25 cellular contexts compared by ENCODE assay signal in the genomic region with DNA sequence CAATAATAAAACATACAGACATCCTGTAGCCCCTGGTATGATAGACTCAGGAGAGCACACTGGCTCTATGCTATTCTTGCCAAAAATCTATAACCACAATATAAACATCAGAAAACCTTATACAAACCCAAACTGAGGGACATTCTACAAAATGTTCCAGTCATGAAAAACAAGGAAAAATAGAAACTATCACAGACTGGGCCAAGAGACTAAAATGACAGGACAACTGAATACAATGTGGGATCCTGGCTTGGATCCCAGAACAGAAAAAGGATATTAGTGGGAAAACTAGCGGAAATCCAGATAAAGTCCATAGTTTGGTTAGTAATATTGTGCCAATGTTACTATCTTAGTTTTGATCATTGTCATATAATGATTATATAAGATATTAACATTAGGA. TPM values are rescaled to one million over a fixed set of nuclear protein-coding genes. Genes with fewer than 3 reads are reported as not detected.
DNase-seq lines count a peak whose midpoint lies in the region; ATAC-seq, FAIRE-seq and TF ChIP-seq lines count a peak whose summit lies in the region.
"Had no signal": no experiment of that assay in that cellular context is flagged by ENCODE, and none has a peak within 500 bp of the region (broad histone marks: within the 10 kb centered on the region; RNA-seq: fewer than 3 reads in every experiment).

No MANE protein-coding gene starts in this region.

- H3K9ac ChIP-seq in HepG2 (ENCODE audit: insufficient read depth, low read depth, low read length) = no peak overlapping the region
- H3K9ac ChIP-seq: BLaER1 had no signal

- no peak overlapping the region for H3K27ac Mint-ChIP-seq in activated naive CD8-positive, alpha-beta T cell treated with anti-CD3 and anti-CD28 coated beads, Interleukin-2, amount 50 U/mL, for 24 hours
- H3K27ac Mint-ChIP-seq in MCF 10A (ENCODE audit: low read depth, unreplicated experiment) = no peak overlapping the region
- H3K27ac Mint-ChIP-seq: activated naive CD4-positive, alpha-beta T cell treated with anti-CD3 and anti-CD28 coated beads, Interleukin-2, amount 10 ng/mL, durations not matched to agents 7 days and 5 days; activated T-helper 1 cell treated with anti-CD3 and anti-CD28 coated beads, Interleukin-12 subunit alpha, Interleukin-12 subunit beta, Interleukin-2, Interleukin-4 antibody, amounts not matched to agents 30 ng/mL and 10 ng/mL and 1 ng/mL, durations not matched to agents 14 hours and 24 hours and 36 hours; stimulated activated naive CD8-positive, alpha-beta T cell treated with anti-CD3 and anti-CD28 coated beads, Interleukin-15, Interleukin-2, amounts not matched to agents 100 ng/mL and 50 ng/mL, for 24 hours had no signal

- no peak overlapping the region for H3K4me3 Mint-ChIP-seq in activated naive CD8-positive, alpha-beta T cell treated with anti-CD3 and anti-CD28 coated beads, Interleukin-2, amount 50 U/mL, for 24 hours
- H3K4me3 Mint-ChIP-seq in MCF 10A (ENCODE audit: unreplicated experiment) = no peak overlapping the region
- H3K4me3 Mint-ChIP-seq: activated naive CD4-positive, alpha-beta T cell treated with anti-CD3 and anti-CD28 coated beads, Interleukin-2, amount 10 ng/mL, durations not matched to agents 7 days and 5 days; activated T-helper 1 cell treated with anti-CD3 and anti-CD28 coated beads, Interleukin-12 subunit alpha, Interleukin-12 subunit beta, Interleukin-2, Interleukin-4 antibody, amounts not matched to agents 30 ng/mL and 10 ng/mL and 1 ng/mL, durations not matched to agents 14 hours and 24 hours and 36 hours; H9; stimulated activated naive CD8-positive, alpha-beta T cell treated with anti-CD3 and anti-CD28 coated beads, Interleukin-15, Interleukin-2, amounts not matched to agents 100 ng/mL and 50 ng/mL, for 24 hours had no signal

- no peak overlapping the region for H2AFZ ChIP-seq in HepG2 (ENCODE audit: low read length)

- POLR2A ChIA-PET in HepG2 (lab: Yijun Ruan, JAX) (no interaction called here), MCF 10A (lab: Yijun Ruan, JAX) (no interaction called here)

- H3K27me3 ChIP-seq in right lobe of liver = no peaks in the 10 kb centered on the region
- peaks cover 1 to 26% of the 10 kb centered on the region in 2 experiments; a peak in 3 of 5 replicates for H3K27me3 ChIP-seq in HepG2 (ENCODE audit: control insufficient read depth in 1 of 2, insufficient read depth in 2 of 2, low read length in 2 of 2)
- H3K27me3 ChIP-seq: BLaER1, SJCRH30, tibial artery had no signal

- WGBS in right lobe of liver (ENCODE audit: insufficient coverage, low coverage, low lambda C conversion rate, missing lambda C conversion rate) = 43% methylated on average over 1 of the region's 1 CpG
- WGBS in HepG2 (ENCODE audit: low lambda C conversion rate) = 29% methylated on average over 1 of the region's 1 CpG

- no peak for FAIRE-seq in HepG2 (lab: Jason Lieb, UNC)
- FAIRE-seq: endometrium, kidney had no signal

- no peak for TF ChIP-seq CTCF in right lobe of liver (IDR thresholded peaks at IDR 0.05)
- no peak for TF ChIP-seq CTCF in HepG2 (CRISPR knock-in tag; IDR thresholded peaks at IDR 0.05)
- no peak for TF ChIP-seq CTCF in MCF 10A (IDR thresholded peaks at IDR 0.05; ENCODE audit: unreplicated experiment)

- BruUV-seq in HepG2 (replicated peaks; lab: Mats Ljungman, UMichigan) (no TSS peak), MCF 10A (replicated peaks; lab: Mats Ljungman, UMichigan) (no TSS peak)

- H3K36me3 ChIP-seq in right lobe of liver (no peaks in the 10 kb centered on the region), HepG2 (replicated peaks in 1 of 2; ENCODE audit: control insufficient read depth in 1 of 2, insufficient read depth in 2 of 2, low read length in 2 of 2) (no peaks in the 10 kb centered on the region)
- H3K36me3 ChIP-seq: BLaER1, SJCRH30, tibial artery had no signal

- H3K4me1 ChIP-seq in right lobe of liver (peaks cover 0 to 30% (median 0%) of the 10 kb centered on the region in 4 donors), HepG2 (ENCODE audit: insufficient read depth, low read length) (peaks cover 2% of the 10 kb centered on the region)
- H3K4me1 ChIP-seq: Caco-2 had no signal

- H3K4me3 ChIP-seq in right lobe of liver (no peak overlapping the region), HepG2 (replicated peaks in 1 of 3; ENCODE audit: insufficient read depth in 1 of 3, low read depth in 2 of 3, low read length in 3 of 3) (no peak overlapping the region)
- H3K4me3 ChIP-seq: BLaER1, lung, SJCRH30, tibial artery had no signal

- intact Hi-C loops in right lobe of liver (cut with DNase I) (no loop called here), HepG2 (cut with micrococcal nuclease; ENCODE audit: unreplicated experiment) (no loop called here), MCF 10A (cut with micrococcal nuclease) (no loop called here)

- H3K79me2 ChIP-seq in HepG2 (ENCODE audit: insufficient read depth, low read length) = no peaks in the 10 kb centered on the region

- H3K27ac ChIP-seq in right lobe of liver (no peak overlapping the region), HepG2 (ENCODE audit: extremely low read length, insufficient read depth, low read length) (no peak overlapping the region)
- H3K27ac ChIP-seq: BLaER1, SJCRH30, tibial artery had no signal

- ATAC-seq in right lobe of liver (peak; percentile 19 to 46 (median 30)), HepG2 (no peak)
- ATAC-seq in activated naive CD8-positive, alpha-beta T cell treated with anti-CD3 and anti-CD28 coated beads, Interleukin-2, amount 50 U/mL, for 24 hours = no peak

- peaks cover 18% of the 10 kb centered on the region for H3K4me1 Mint-ChIP-seq in activated naive CD8-positive, alpha-beta T cell treated with anti-CD3 and anti-CD28 coated beads, Interleukin-2, amount 50 U/mL, for 24 hours
- H3K4me1 Mint-ChIP-seq in MCF 10A (ENCODE audit: insufficient read depth, unreplicated experiment) = no peaks in the 10 kb centered on the region

- H3K36me3 Mint-ChIP-seq in activated naive CD8-positive, alpha-beta T cell treated with anti-CD3 and anti-CD28 coated beads, Interleukin-2, amount 50 U/mL, for 24 hours (ENCODE audit: low read depth) = no peaks in the 10 kb centered on the region
- H3K36me3 Mint-ChIP-seq in MCF 10A (ENCODE audit: insufficient read depth, unreplicated experiment) = no peaks in the 10 kb centered on the region
- H3K36me3 Mint-ChIP-seq: activated naive CD4-positive, alpha-beta T cell treated with anti-CD3 and anti-CD28 coated beads, Interleukin-2, amount 10 ng/mL, durations not matched to agents 7 days and 5 days had no signal

- H3K4me2 ChIP-seq in HepG2 (ENCODE audit: low read depth, low read length) = no peak overlapping the region

- TF ChIP-seq POLR2A in right lobe of liver (IDR thresholded peaks at IDR 0.05) = no peak
- no peak for TF ChIP-seq POLR2A in HepG2 (IDR thresholded peaks at IDR 0.05; ENCODE audit: insufficient read depth in 1 of 2, low read depth in 2 of 2, low read length in 2 of 2)

- no peaks in the 10 kb centered on the region for H3K9me3 Mint-ChIP-seq in activated naive CD8-positive, alpha-beta T cell treated with anti-CD3 and anti-CD28 coated beads, Interleukin-2, amount 50 U/mL, for 24 hours
- no peaks in the 10 kb centered on the region for H3K9me3 Mint-ChIP-seq in MCF 10A (ENCODE audit: unreplicated experiment)
- H3K9me3 Mint-ChIP-seq: activated naive CD4-positive, alpha-beta T cell treated with anti-CD3 and anti-CD28 coated beads, Interleukin-2, amount 10 ng/mL, durations not matched to agents 7 days and 5 days; activated T-helper 1 cell treated with anti-CD3 and anti-CD28 coated beads, Interleukin-12 subunit alpha, Interleukin-12 subunit beta, Interleukin-2, Interleukin-4 antibody, amounts not matched to agents 30 ng/mL and 10 ng/mL and 1 ng/mL, durations not matched to agents 14 hours and 24 hours and 36 hours; H9; stimulated activated naive CD8-positive, alpha-beta T cell treated with anti-CD3 and anti-CD28 coated beads, Interleukin-15, Interleukin-2, amounts not matched to agents 100 ng/mL and 50 ng/mL, for 24 hours had no signal

- CTCF ChIA-PET in HepG2 (lab: Yijun Ruan, JAX; ENCODE audit: low intra/inter-chr PET ratio, low total read pairs) = no interaction called here
- CTCF ChIA-PET in MCF 10A (lab: Yijun Ruan, JAX) = no interaction called here

- peaks cover 4% of the 10 kb centered on the region for H3K27me3 Mint-ChIP-seq in activated naive CD8-positive, alpha-beta T cell treated with anti-CD3 and anti-CD28 coated beads, Interleukin-2, amount 50 U/mL, for 24 hours
- no peaks in the 10 kb centered on the region for H3K27me3 Mint-ChIP-seq in MCF 10A (ENCODE audit: insufficient read depth, unreplicated experiment)

- in situ Hi-C loops in HepG2 (cut with HindIII; ENCODE audit: extremely low pct_ligation_motif_present, low pct_unique_long_range_greater_than_20kb) = no loop called here

- H4K20me1 ChIP-seq in HepG2 (ENCODE audit: insufficient read depth, low read length) = no peaks in the 10 kb centered on the region
- H4K20me1 ChIP-seq: BLaER1 had no signal

- no peaks in the 10 kb centered on the region for H3K9me3 ChIP-seq in right lobe of liver
- H3K9me3 ChIP-seq in HepG2 (ENCODE audit: low read length) = no peaks in the 10 kb centered on the region
- H3K9me3 ChIP-seq: BLaER1, Caco-2, SJCRH30, tibial artery had no signal

- TF ChIP-seq EP300 in HepG2 (IDR thresholded peaks at IDR 0.05; ENCODE audit: low read depth in 2 of 2, low read length in 2 of 2) (no peak), HepG2 (CRISPR knock-in tag; IDR thresholded peaks at IDR 0.05; ENCODE audit: borderline replicate concordance) (no peak)

- TF ChIP-seq RAD21 in HepG2 (CRISPR knock-in tag; IDR thresholded peaks at IDR 0.05) = no peak

- DNase-seq in right lobe of liver (no peak), HepG2 (ENCODE audit: low spot score) (no peak), dermis microvascular lymphatic vessel endothelial cell (ENCODE audit: low read depth in 2 of 2) (peak; percentile 83 to 90), myocyte (ENCODE audit: low read depth) (peak; percentile 51), mucosa of gallbladder (ENCODE audit: low spot score) (no peak), MCF 10A (ENCODE audit: unreplicated experiment) (no peak)
- no peak for DNase-seq in activated naive CD8-positive, alpha-beta T cell treated with anti-CD3 and anti-CD28 coated beads, Interleukin-2, amount 50 U/mL, for 24 hours
- DNase-seq: activated CD4-positive, alpha-beta T cell treated with anti-CD3 and anti-CD28 coated beads, Interleukin-2, amount 50 U/mL, for 48 hours; activated CD4-positive, CD25-positive, alpha-beta regulatory T cell; activated CD8-positive, alpha-beta memory T cell treated with anti-CD3 and anti-CD28 coated beads, Interleukin-2, amount 50 U/mL, for 4 hours; Caco-2; GDM1; H9; kidney; NCI-H1417; NCI-H2081; NCI-H345; tibial artery had no signal

RNA-seq across cellular contexts. Expression of a gene that starts 29.6 kb away (rescaled TPM):
- total RNA-seq in right lobe of liver = 100 to 1,000 TPM; 101 to 232 (median 170) TPM
- total RNA-seq in HepG2 (2016; rRNA removed; fragmentation: Illumina TruSeq; extraction: Trizol) = 47.1 and 64.9 TPM in 2 replicates
- 15.6 and 21.2 TPM in 2 replicates for total RNA-seq in HepG2 (2016; cell fraction: cytosol; rRNA removed; fragmentation: Illumina TruSeq; extraction: Trizol; ENCODE audit: low read depth)
- total RNA-seq in HepG2 (2016; cell fraction: insoluble cytoplasmic fraction; rRNA removed; fragmentation: Illumina TruSeq; extraction: Trizol) = 45.9 and 54.8 TPM in 2 replicates
- total RNA-seq in HepG2 (2016; cell fraction: membrane; rRNA removed; fragmentation: Illumina TruSeq; extraction: Trizol) = 54.5 and 63.7 TPM in 2 replicates
- total RNA-seq in HepG2 (2016; cell fraction: nucleus; rRNA removed; fragmentation: Illumina TruSeq; extraction: Trizol) = 54.3 and 61.3 TPM in 2 replicates
- 182 and 202 TPM in 2 replicates for polyA plus RNA-seq in HepG2 (2011; rRNA removed)
- 62.2 and 87.1 TPM in 2 replicates for polyA plus RNA-seq in HepG2 (2011; cell fraction: cytosol; rRNA removed)
- polyA plus RNA-seq in HepG2 (2011; cell fraction: nucleus; rRNA removed) = 133 and 141 TPM in 2 replicates
- polyA plus RNA-seq in HepG2 (2012) = 97.8 and 103 TPM in 2 replicates
- 15.2 and 19.3 TPM in 2 replicates for polyA plus RNA-seq in HepG2 (2016; cell fraction: cytosol; fragmentation: Illumina TruSeq; extraction: Trizol; ENCODE audit: low read depth)
- 72.5 and 91.0 TPM in 2 replicates for polyA plus RNA-seq in HepG2 (2016; cell fraction: insoluble cytoplasmic fraction; fragmentation: Illumina TruSeq; extraction: Trizol; ENCODE audit: low read depth)
- 64.7 and 77.7 TPM in 2 replicates for polyA plus RNA-seq in HepG2 (2016; cell fraction: membrane; fragmentation: Illumina TruSeq; extraction: Trizol; ENCODE audit: low read depth)
- 74.5 and 82.8 TPM in 2 replicates for polyA plus RNA-seq in HepG2 (2016; cell fraction: nucleus; fragmentation: Illumina TruSeq; extraction: Trizol; ENCODE audit: insufficient read depth, low read depth)
- 156 and 217 TPM in 2 replicates for polyA minus RNA-seq in HepG2 (2011; rRNA and poly(A)+ RNA removed; ENCODE audit: low replicate concordance)
- polyA minus RNA-seq in HepG2 (2011; cell fraction: cytosol; rRNA and poly(A)+ RNA removed) = 122 and 129 TPM in 2 replicates
- 185 and 262 TPM in 2 replicates for polyA minus RNA-seq in HepG2 (2011; cell fraction: nucleus; rRNA and poly(A)+ RNA removed)
- 109 and 193 TPM in 2 replicates for total RNA-seq in dermis microvascular lymphatic vessel endothelial cell
- total RNA-seq in myocyte = 48.5 and 49.8 TPM in 2 replicates
- 58.8 TPM for polyA plus RNA-seq in myocyte (2012)
- 221 TPM for total RNA-seq in mucosa of gallbladder
- 146 and 200 TPM in 2 replicates for total RNA-seq in MCF 10A (2022)

Comparison
In these comparisons a context has a peak if more than half of its experiments do, and no peak if none do; other contexts are left out.
1. ATAC-seq: peak in right lobe of liver (4 of 4); none in HepG2 (single experiment) and activated naive CD8-positive, alpha-beta T cell treated with anti-CD3 and anti-CD28 coated beads, Interleukin-2, amount 50 U/mL, for 24 hours (single experiment).
2. DNase-seq: peak in dermis microvascular lymphatic vessel endothelial cell (2 of 2) and myocyte (single experiment); none in right lobe of liver (0 of 3), HepG2 (single experiment), activated naive CD8-positive, alpha-beta T cell treated with anti-CD3 and anti-CD28 coated beads, Interleukin-2, amount 50 U/mL, for 24 hours (single experiment), mucosa of gallbladder (single experiment) and MCF 10A (single experiment).